9 cellular contexts compared by ENCODE assay signal in genomic region chr2:45342-46130, GRCh38. TPM values are rescaled to one million over a fixed set of nuclear protein-coding genes. Genes with fewer than 3 reads are reported as not detected.
DNase-seq lines count a peak whose midpoint lies in the region; ATAC-seq lines count a peak whose summit lies in the region.
"Had no signal": no experiment of that assay in that cellular context is flagged by ENCODE, and none has a peak within 500 bp of the region (broad histone marks: within the 10 kb centered on the region; RNA-seq: fewer than 3 reads in every experiment).

No MANE protein-coding gene starts in this region.

- DNase-seq in DMS53 (lab: John Stamatoyannopoulos, UW), result peak; percentile 62
- DNase-seq in DMS53 treated with DMSO at 0.1 percent for 48 hours (lab: John Stamatoyannopoulos, UW; ENCODE audit: unreplicated experiment), result no peak
- DNase-seq in islet precursor cell, result peak; percentile 57
- no peak for DNase-seq in stimulated activated naive B cell treated with anti-CD40 and anti-IgM and Interleukin-4, amounts not matched to agents 10 μg/mL and 1 μg/mL and 100 μg/mL, for 72 hours
- no peak for DNase-seq in cerebellar nuclear complex (lab: John Stamatoyannopoulos, UW)
- DNase-seq in SIG-M5 treated with dmso at 0.1 percent for 504 hours (lab: John Stamatoyannopoulos, UW; ENCODE audit: unreplicated experiment), result no peak
- no peak for DNase-seq in NCI-H2196 (lab: John Stamatoyannopoulos, UW; ENCODE audit: unreplicated experiment)
- DNase-seq: HFFc6 had no signal

- no peaks in the 10 kb centered on the region for H3K9me3 Mint-ChIP-seq in activated T-helper 17 cell treated with anti-CD3 and anti-CD28 coated beads, Interleukin-2, amount 50 U/mL, for 72 hours
- peaks cover 0 to 2% of the 10 kb centered on the region in 2 donors for H3K9me3 Mint-ChIP-seq in stimulated activated naive B cell treated with anti-CD40 and anti-IgM and Interleukin-4, amounts not matched to agents 10 μg/mL and 1 μg/mL and 100 μg/mL, for 72 hours

- H3K27ac Mint-ChIP-seq in activated T-helper 17 cell treated with anti-CD3 and anti-CD28 coated beads, Interleukin-2, amount 50 U/mL, for 72 hours, result peak overlapping the region; percentile 30
- no peak overlapping the region for H3K27ac Mint-ChIP-seq in stimulated activated naive B cell treated with anti-CD40 and anti-IgM and Interleukin-4, amounts not matched to agents 10 μg/mL and 1 μg/mL and 100 μg/mL, for 72 hours
- H3K27ac Mint-ChIP-seq: HFFc6 had no signal

- peaks cover 52% of the 10 kb centered on the region for H3K36me3 Mint-ChIP-seq in activated T-helper 17 cell treated with anti-CD3 and anti-CD28 coated beads, Interleukin-2, amount 50 U/mL, for 72 hours (ENCODE audit: low read depth)
- H3K36me3 Mint-ChIP-seq in stimulated activated naive B cell treated with anti-CD40 and anti-IgM and Interleukin-4, amounts not matched to agents 10 μg/mL and 1 μg/mL and 100 μg/mL, for 72 hours, result peaks cover 0 to 3% of the 10 kb centered on the region in 2 donors

- peaks cover 25% of the 10 kb centered on the region for H3K27me3 Mint-ChIP-seq in activated T-helper 17 cell treated with anti-CD3 and anti-CD28 coated beads, Interleukin-2, amount 50 U/mL, for 72 hours
- peaks cover 53 to 74% of the 10 kb centered on the region in 2 donors for H3K27me3 Mint-ChIP-seq in stimulated activated naive B cell treated with anti-CD40 and anti-IgM and Interleukin-4, amounts not matched to agents 10 μg/mL and 1 μg/mL and 100 μg/mL, for 72 hours

- peak; percentile 1 for ATAC-seq in activated T-helper 17 cell treated with anti-CD3 and anti-CD28 coated beads, Interleukin-2, amount 50 U/mL, for 72 hours (replicated peaks)
- ATAC-seq in stimulated activated naive B cell treated with anti-CD40 and anti-IgM and Interleukin-4, amounts not matched to agents 10 μg/mL and 1 μg/mL and 100 μg/mL, for 72 hours (replicated peaks), result peak; percentile 14 to 16

- H3K4me1 Mint-ChIP-seq in activated T-helper 17 cell treated with anti-CD3 and anti-CD28 coated beads, Interleukin-2, amount 50 U/mL, for 72 hours, result peaks cover 10% of the 10 kb centered on the region
- peaks cover 4 to 17% of the 10 kb centered on the region in 2 donors for H3K4me1 Mint-ChIP-seq in stimulated activated naive B cell treated with anti-CD40 and anti-IgM and Interleukin-4, amounts not matched to agents 10 μg/mL and 1 μg/mL and 100 μg/mL, for 72 hours

- H3K4me3 Mint-ChIP-seq in activated T-helper 17 cell treated with anti-CD3 and anti-CD28 coated beads, Interleukin-2, amount 50 U/mL, for 72 hours, result peak overlapping the region; percentile 79
- peak overlapping the region; percentile 41 to 58 for H3K4me3 Mint-ChIP-seq in stimulated activated naive B cell treated with anti-CD40 and anti-IgM and Interleukin-4, amounts not matched to agents 10 μg/mL and 1 μg/mL and 100 μg/mL, for 72 hours
- H3K4me3 Mint-ChIP-seq: HFFc6 had no signal

RNA-seq across cellular contexts. Expression of gene FAM110C, which starts 0.8 kb away (rescaled TPM):
- total RNA-seq in activated T-helper 17 cell treated with anti-CD3 and anti-CD28 coated beads, Interleukin-2, amount 50 U/mL, for 72 hours, result 10 to 100 TPM in 1 of 2 donors, 1 to 10 TPM in 1; 2.2 to 23.6 TPM
- total RNA-seq: HFFc6 had no signal

Comparison
In these comparisons a context has a peak if more than half of its experiments do, and no peak if none do; other contexts are left out.
1. DNase-seq: peak in DMS53 (single experiment) and islet precursor cell (single experiment); none in DMS53 treated with DMSO at 0.1 percent for 48 hours (single experiment), stimulated activated naive B cell treated with anti-CD40 and anti-IgM and Interleukin-4, amounts not matched to agents 10 μg/mL and 1 μg/mL and 100 μg/mL, for 72 hours (single experiment), cerebellar nuclear complex (0 of 2), SIG-M5 treated with dmso at 0.1 percent for 504 hours (single experiment) and NCI-H2196 (single experiment).